In the genomic region with DNA sequence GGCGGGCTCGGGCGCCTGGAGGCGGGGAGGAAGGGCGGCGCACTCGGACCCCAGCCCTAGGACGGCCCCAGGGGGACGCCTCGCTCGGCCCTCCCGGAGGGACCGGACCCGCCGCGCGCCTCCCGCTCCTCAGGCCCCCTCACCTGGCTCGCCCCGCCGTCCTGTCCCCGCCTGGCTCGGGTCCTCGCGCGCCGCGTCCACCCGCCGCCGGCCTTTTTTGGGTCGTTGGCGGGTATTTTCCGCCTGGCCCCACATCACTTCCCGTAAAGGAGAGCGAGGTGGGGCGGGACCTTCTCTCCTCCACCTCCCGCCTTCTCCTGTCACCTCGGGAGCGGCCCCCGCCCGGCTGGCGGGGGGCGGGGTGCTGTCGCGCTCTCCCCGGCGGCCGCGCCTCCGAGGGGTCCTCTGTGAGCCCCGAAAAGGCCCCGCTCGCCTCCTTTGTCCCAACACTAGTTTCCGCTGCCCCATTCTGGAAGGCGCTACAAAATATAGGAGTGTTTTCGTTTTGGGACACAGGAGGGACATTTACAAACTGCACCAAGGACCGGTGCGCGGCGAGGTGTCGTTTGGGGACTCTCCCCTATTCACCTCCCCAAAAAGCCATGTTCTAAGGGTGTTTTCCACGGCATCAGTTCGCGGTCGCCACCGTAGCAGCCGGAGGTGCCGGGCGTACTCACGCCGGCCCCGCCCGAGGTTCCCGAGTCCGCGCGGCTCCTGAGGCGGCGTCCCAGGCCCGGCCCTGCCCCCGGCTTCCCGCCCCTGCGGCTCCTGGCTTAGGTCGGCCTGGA, we compare ENCODE assay signal across 8 cellular contexts. TPM values are rescaled to one million over a fixed set of nuclear protein-coding genes. Genes with fewer than 3 reads are reported as not detected.
DNase-seq lines count a peak whose midpoint lies in the region; ATAC-seq lines count a peak whose summit lies in the region.

A gene (minus strand): TSS at position 241 of the 788 bp plus-strand sequence. CDS start 54,879 bp downstream, outside the sequence.

- intact Hi-C loops in left cardiac atrium (cut with DNase I) = loop anchor here (1.0 to 5.0 kb wide), 2 partner anchors 67 to 72 kb away; no protein-coding TSS in a partner anchor

- H3K4me1 Mint-ChIP-seq in T-cell = peaks cover 43 to 44% (median 43%) of the 10 kb centered on the region in 3 donors

- H3K4me3 Mint-ChIP-seq in T-cell = peak within 1 kb of the TSS; percentile 92 to 94 (median 93)

- peak; percentile 60 for DNase-seq in DMS53 treated with DMSO at 0.1 percent for 48 hours (lab: John Stamatoyannopoulos, UW; ENCODE audit: unreplicated experiment)
- peak in 54 of 76 experiments; percentile 7 to 60 (median 42) for DNase-seq in HUDEP-2 (lab: John Stamatoyannopoulos, UW; ENCODE audit: unreplicated experiment in 76 of 76)
- peak; percentile 44 to 77 (median 68) for DNase-seq in T-cell
- peak; percentile 44 for DNase-seq in activated naive CD8-positive, alpha-beta T cell treated with anti-CD3 and anti-CD28 coated beads, Interleukin-2, amount 50 U/mL, for 16 hours (ENCODE audit: low read depth, low spot score)
- DNase-seq in left cardiac atrium = peak; percentile 83
- no peak for DNase-seq in renal cortical epithelial cell (ENCODE audit: low read depth)
- DNase-seq in foreskin melanocyte = no peak

- no peaks in the 10 kb centered on the region for H3K9me3 Mint-ChIP-seq in T-cell

- H3K36me3 Mint-ChIP-seq in T-cell = peaks cover 10% of the 10 kb centered on the region

- ATAC-seq in GM21381 (IDR thresholded peaks at IDR 0.05; ENCODE audit: unreplicated experiment) (peak; percentile 80), T-cell (replicated peaks in 1 of 4) (peak; percentile 72 to 79 (median 74)), left cardiac atrium (peak; percentile 91 to 95)

- CTCF ChIA-PET in T-cell (lab: Charles Lee) = no interaction called here

- POLR2A ChIA-PET in T-cell (lab: Charles Lee) = no interaction called here

- no peaks in the 10 kb centered on the region for H3K27me3 Mint-ChIP-seq in T-cell

- peak within 1 kb of the TSS; percentile 89 to 99 for H3K27ac Mint-ChIP-seq in T-cell

RNA-seq across cellular contexts. Expression of the gene that starts here (rescaled TPM):
- 10 to 100 TPM; 29.7 to 47.2 (median 35.2) TPM for total RNA-seq in T-cell
- 10 to 100 TPM in 1 of 2 donors, 1 to 10 TPM in 1; 9.9 to 17.7 TPM for total RNA-seq in left cardiac atrium
- 6.9 and 25.7 TPM in 2 replicates for total RNA-seq in renal cortical epithelial cell

Comparison
In these comparisons a context has a peak if more than half of its experiments do, and no peak if none do; other contexts are left out.
1. DNase-seq: peak in DMS53 treated with DMSO at 0.1 percent for 48 hours (single experiment), HUDEP-2 (54 of 76), T-cell (34 of 34), activated naive CD8-positive, alpha-beta T cell treated with anti-CD3 and anti-CD28 coated beads, Interleukin-2, amount 50 U/mL, for 16 hours (single experiment) and left cardiac atrium (single experiment); none in renal cortical epithelial cell (single experiment) and foreskin melanocyte (single experiment).
2. Peak in every context shown above with its lines, with median percentiles within 50 percentile points of each other: ATAC-seq.